Comparison of ENCODE assay signal across 9 cellular contexts in the genomic region with DNA sequence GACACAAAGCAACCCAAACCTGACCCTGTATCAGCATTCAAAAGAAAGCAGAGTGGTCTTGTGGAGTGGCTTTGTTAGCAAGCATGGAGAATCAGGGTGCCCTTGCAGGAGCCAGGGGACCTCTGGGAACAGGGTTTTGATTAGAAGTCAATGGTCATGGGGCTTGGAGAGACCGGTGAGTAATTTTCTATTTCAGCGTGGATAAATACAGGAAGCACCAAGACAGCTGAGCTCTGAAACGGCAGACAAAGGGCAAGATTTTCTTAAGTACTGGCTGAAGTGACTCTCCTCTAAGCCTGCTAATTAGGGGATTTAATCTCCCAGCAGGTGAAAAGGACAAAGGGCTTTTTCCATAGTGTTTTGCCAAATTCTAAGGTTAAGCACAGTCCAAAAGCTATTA.
DNase-seq lines count a peak whose midpoint lies in the region; ATAC-seq and TF ChIP-seq lines count a peak whose summit lies in the region.
"Had no signal": no experiment of that assay in that cellular context is flagged by ENCODE, and none has a peak within 500 bp of the region (broad histone marks: within the 10 kb centered on the region; RNA-seq: fewer than 3 reads in every experiment).

No MANE protein-coding gene starts in this region.

- no peak for TF ChIP-seq CTCF in choroid plexus epithelial cell (conservative IDR thresholded peaks at IDR 0.05; ENCODE audit: low read depth, low read length)

- TF ChIP-seq RAD21 in Ishikawa (IDR thresholded peaks at IDR 0.05; ENCODE audit: low read depth): no peak; the same call in 1 of the 2 replicates

- ATAC-seq in HG02973 (IDR thresholded peaks at IDR 0.05; ENCODE audit: unreplicated experiment) (no peak), GM19328 (IDR thresholded peaks at IDR 0.05; ENCODE audit: unreplicated experiment) (no peak)

- DNase-seq in NCI-H2196 treated with DMSO at 0.1 percent for 48 hours (lab: John Stamatoyannopoulos, UW; ENCODE audit: unreplicated experiment) (peak; percentile 82), choroid plexus epithelial cell (ENCODE audit: low read depth) (peak; percentile 29), retina (peak; percentile 20), dermis blood vessel endothelial cell (no peak)

- H3K4me3 ChIP-seq in choroid plexus epithelial cell (ENCODE audit: low read depth, low read length): no peak overlapping the region
- H3K4me3 ChIP-seq: colonic mucosa, testis had no signal

- TF ChIP-seq EP300 in Ishikawa (IDR thresholded peaks at IDR 0.05; ENCODE audit: borderline replicate concordance): peak; percentile 22; the same call in 1 of the 2 replicates

TF ChIP-seq in Ishikawa, 13 proteins besides CTCF, POLR2A, EP300 and RAD21:
- TF ChIP-seq NFIC (IDR thresholded peaks at IDR 0.05): peak; percentile 65
- TF ChIP-seq ZBTB7A (IDR thresholded peaks at IDR 0.05; ENCODE audit: low read depth): no peak
